Comparison of ENCODE assay signal across 2 cellular contexts in genomic region chr1:33494929-33495328, GRCh38.
TF ChIP-seq lines count a peak whose summit lies in the region.

No MANE protein-coding gene starts in this region.

TF ChIP-seq in HCT116, 20 proteins besides CTCF, POLR2A, EP300 and RAD21 (continued from another document):
- no peak for TF ChIP-seq EZH2 (IDR thresholded peaks at IDR 0.05)

TF ChIP-seq in K562, 482 proteins besides CTCF, POLR2A, EP300 and RAD21 (continued from another document):
- TF ChIP-seq TRIM28 (IDR thresholded peaks at IDR 0.05) (peak; percentile 95), ZNF445 (CRISPR knock-in tag; IDR thresholded peaks at IDR 0.05; ENCODE audit: low read depth) (0 out of 2 replicates have a peak, but pooled peaks have one; percentile 58), ZNF75A (CRISPR knock-in tag; IDR thresholded peaks at IDR 0.05) (peak; percentile 96), ZEB2 (IDR thresholded peaks at IDR 0.05) (0 out of 2 replicates have a peak, but pooled peaks have one; percentile 11), XRCC3 (IDR thresholded peaks at IDR 0.05) (0 out of 2 replicates have a peak, but pooled peaks have one; percentile 65), ZNF280A (IDR thresholded peaks at IDR 0.05; ENCODE audit: low read depth, partially characterized antibody) (peak; percentile 62), ZBTB49 (CRISPR knock-in tag; IDR thresholded peaks at IDR 0.05; ENCODE audit: borderline replicate concordance) (no peak), TRIM24 (IDR thresholded peaks at IDR 0.05) (peak in 1 of 2 experiments; percentile 44; a peak in 1 of 4 replicates), RNF219 (CRISPR knock-in tag; IDR thresholded peaks at IDR 0.05) (no peak), ZNF217 (CRISPR knock-in tag; IDR thresholded peaks at IDR 0.05) (no peak)
TF ChIP-seq in K562: peak in this region for 8.
